Comparison of ENCODE assay signal across 8 cellular contexts in the genomic region with DNA sequence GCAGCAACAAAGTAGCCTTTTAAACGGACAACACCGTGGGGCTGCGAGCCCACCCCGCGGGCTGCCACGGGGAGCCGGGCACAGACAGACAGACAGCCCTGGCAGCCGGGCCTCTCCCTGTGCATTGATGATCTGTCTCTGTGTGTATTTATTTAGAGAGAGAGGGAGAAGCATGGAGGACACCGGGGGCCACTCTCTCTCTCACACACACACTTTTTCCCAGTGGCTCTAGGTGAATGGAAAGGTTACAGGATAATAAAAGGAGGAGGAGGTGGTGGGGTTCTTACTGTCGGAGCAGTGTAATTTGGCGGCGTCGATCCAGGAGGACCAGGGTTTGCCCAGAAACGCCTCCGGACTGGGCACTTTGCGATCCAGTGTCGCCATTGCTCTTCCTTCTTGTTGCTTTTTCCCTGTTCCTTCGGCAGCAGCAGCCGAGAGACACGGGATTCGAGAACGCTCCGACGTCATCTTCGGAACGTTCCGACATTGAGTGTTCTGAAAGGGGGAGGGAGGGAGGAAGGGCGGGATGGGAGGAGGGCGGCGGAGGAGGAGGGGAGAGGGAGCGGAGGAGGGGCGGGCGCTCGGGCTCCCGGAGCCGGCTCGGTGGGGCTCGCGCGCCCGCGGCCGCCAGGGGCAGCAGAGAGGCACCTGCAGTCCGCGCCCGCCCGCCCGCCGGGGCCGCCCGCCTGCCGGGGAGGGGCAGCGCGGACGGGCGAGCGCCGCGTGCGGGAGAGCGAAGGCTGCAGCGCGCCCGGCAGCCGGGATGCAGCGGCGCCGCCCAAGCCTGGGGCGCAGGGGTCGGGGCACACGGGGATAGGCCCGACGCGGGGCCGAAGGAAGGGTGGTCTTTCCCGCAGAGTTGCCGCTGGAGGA. TPM values are rescaled to one million over a fixed set of nuclear protein-coding genes. Genes with fewer than 3 reads are reported as not detected.
DNase-seq lines count a peak whose midpoint lies in the region; ATAC-seq and TF ChIP-seq lines count a peak whose summit lies in the region.

TSS of gene ATXN7L1 (minus strand) at position 509 of the 873 bp plus-strand sequence. CDS start at position 468, 41 bp downstream.

- no peaks in the 10 kb centered on the region for H4K20me1 ChIP-seq in OCI-LY7 (ENCODE audit: insufficient read depth, low read length)

- H3K4me1 Mint-ChIP-seq in IgD-negative memory B cell = peaks cover 0 to 15% (median 0%) of the 10 kb centered on the region in 3 donors

- peak within 1 kb of the TSS; percentile 83 to 99 (median 92) for H3K4me3 Mint-ChIP-seq in IgD-negative memory B cell

- H3K27me3 Mint-ChIP-seq in IgD-negative memory B cell = peaks cover 2% of the 10 kb centered on the region

- H3K27ac Mint-ChIP-seq in IgD-negative memory B cell = peak within 1 kb of the TSS in 2 of 3 donors; percentile 26 to 79

- TF ChIP-seq CTCF in C4-2B (conservative IDR thresholded peaks at IDR 0.05) (peak; percentile 99), OCI-LY7 (conservative IDR thresholded peaks at IDR 0.05; ENCODE audit: low read length) (peak; percentile 41), epithelial cell of esophagus (IDR thresholded peaks at IDR 0.05; ENCODE audit: insufficient read depth, low read depth, low read length, missing control alignments) (peak; percentile 24)

- H3K27ac ChIP-seq in C4-2B (peak within 1 kb of the TSS; percentile 85), OCI-LY7 (ENCODE audit: low read depth, low read length, poor library complexity, severe bottlenecking) (no peak within 1 kb of the TSS)

- intact Hi-C loops in OCI-LY7 (cut with micrococcal nuclease; ENCODE audit: unreplicated experiment) = loop anchor here (10.0 kb wide), 2 partner anchors 112 to 288 kb away; no protein-coding TSS in a partner anchor

- H3K9me2 ChIP-seq in OCI-LY7 (ENCODE audit: insufficient read depth, low read length) = no peaks in the 10 kb centered on the region

- POLR2A ChIA-PET in OCI-LY7 (lab: Charles Lee) = interaction anchor here (0.6 to 0.9 kb wide), 3 partner anchors 15 to 99 kb away, joined by 3 to 5 read pairs (median 3); no protein-coding TSS in a partner anchor

- H3K9me3 ChIP-seq in OCI-LY7 (ENCODE audit: low read length) = no peaks in the 10 kb centered on the region

- no peaks in the 10 kb centered on the region for H3K4me1 ChIP-seq in OCI-LY7 (ENCODE audit: insufficient read depth, low read length, poor library complexity, severe bottlenecking)

- H3K36me3 Mint-ChIP-seq in IgD-negative memory B cell = no peaks in the 10 kb centered on the region

- no TSS peak for BruUV-seq in OCI-LY7 (replicated peaks; lab: Mats Ljungman, UMichigan)

- H3K9me3 Mint-ChIP-seq in IgD-negative memory B cell = no peaks in the 10 kb centered on the region

- peak within 1 kb of the TSS; percentile 86 for H3K4me2 ChIP-seq in OCI-LY7 (ENCODE audit: low read length)

- DNase-seq in OCI-LY7 (ENCODE audit: low spot score) (peak; percentile 73), activated T-cell treated with anti-CD3 and anti-CD28 coated beads for 1 hour (ENCODE audit: low read depth) (peak; percentile 89), epithelial cell of esophagus (ENCODE audit: low read depth) (peak; percentile 97), middle frontal gyrus (ENCODE audit: extremely low spot score, low spot score) (peak; percentile 86)
- peak; percentile 86 to 87 for DNase-seq in stimulated activated CD8-positive, alpha-beta memory T cell treated with anti-CD3 and anti-CD28 coated beads, Interleukin-15, amount 100 ng/mL, for 48 hours (ENCODE audit: low read depth in 2 of 2)

- H3K4me3 ChIP-seq in OCI-LY7 (ENCODE audit: low read depth, low read length, poor library complexity, severe bottlenecking) (peak within 1 kb of the TSS; percentile 63), epithelial cell of esophagus (ENCODE audit: low read length) (peak within 1 kb of the TSS; percentile 87)

- ATAC-seq in GM21367 (IDR thresholded peaks at IDR 0.05; ENCODE audit: unreplicated experiment) = peak; percentile 74

- CTCF ChIA-PET in OCI-LY7 (lab: Charles Lee; ENCODE audit: unreplicated experiment) = no interaction called here

- no peaks in the 10 kb centered on the region for H3K79me2 ChIP-seq in OCI-LY7 (ENCODE audit: insufficient read depth, low read depth, low read length)

- no peaks in the 10 kb centered on the region for H3K36me3 ChIP-seq in OCI-LY7 (ENCODE audit: insufficient read depth, low read length)

- H2AFZ ChIP-seq in OCI-LY7 (ENCODE audit: low read length) = peak within 1 kb of the TSS; percentile 77

RNA-seq across cellular contexts. Expression of gene ATXN7L1, which starts in this region (rescaled TPM):
- 17.8 TPM for polyA plus RNA-seq in IgD-negative memory B cell
- not detected in 2 replicates for total RNA-seq in OCI-LY7 (2014; rRNA removed; shearing (Covaris generic))
- 0.59 and 0.68 TPM in 2 replicates for total RNA-seq in OCI-LY7 (2022)

Comparison
In these comparisons a context has a peak if more than half of its experiments do, and no peak if none do; other contexts are left out.
1. Peak in DNase-seq, H3K4me3 ChIP-seq and H3K4me2 ChIP-seq in OCI-LY7; RNA of the gene not detected or under 1 TPM.
2. CTCF ChIP-seq: peak in every context shown above with its lines; median percentile 99 in C4-2B; 41 in OCI-LY7; 24 in epithelial cell of esophagus.